ENCODE assay signal across 15 cellular contexts in genomic region chr15:23645379-23646164, GRCh38. TPM values are rescaled to one million over a fixed set of nuclear protein-coding genes. Genes with fewer than 3 reads are reported as not detected.
A peak's percentile ranks its signal among the peaks of the same experiment; 100 is the strongest.
DNase-seq lines count a peak whose midpoint lies in the region; TF ChIP-seq lines count a peak whose summit lies in the region.
"Had no signal": no experiment of that assay in that cellular context is flagged by ENCODE, and none has a peak within 500 bp of the region (broad histone marks: within the 10 kb centered on the region; RNA-seq: fewer than 3 reads in every experiment).

No MANE protein-coding gene starts in this region.

- H3K4me3 ChIP-seq in NB4 (ENCODE audit: low read depth, low read length), result no peak overlapping the region

- H3K27me3 Mint-ChIP-seq in endothelial cell (ENCODE audit: unreplicated experiment) (peaks cover 1% of the 10 kb centered on the region), progenitor cell of endocrine pancreas (no peaks in the 10 kb centered on the region)

- H3K36me3 Mint-ChIP-seq in endothelial cell (ENCODE audit: low read depth, unreplicated experiment) (peaks cover 5% of the 10 kb centered on the region), progenitor cell of endocrine pancreas (ENCODE audit: insufficient read depth) (peaks cover 2% of the 10 kb centered on the region)
- H3K36me3 Mint-ChIP-seq: activated naive CD8-positive, alpha-beta T cell treated with anti-CD3 and anti-CD28 coated beads for 36 hours; CD8-positive, alpha-beta memory T cell had no signal

- peak; percentile 9 for TF ChIP-seq CTCF in NB4 (IDR thresholded peaks at IDR 0.05; ENCODE audit: low read depth, low read length)
- TF ChIP-seq CTCF in endothelial cell (IDR thresholded peaks at IDR 0.05; ENCODE audit: unreplicated experiment), result no peak
- TF ChIP-seq CTCF in progenitor cell of endocrine pancreas (IDR thresholded peaks at IDR 0.05; ENCODE audit: unreplicated experiment), result peak; percentile 36

- no peak for TF ChIP-seq POLR2A in NB4 (IDR thresholded peaks at IDR 0.05; ENCODE audit: extremely low read depth, insufficient read length)

- H3K4me1 Mint-ChIP-seq in endothelial cell (ENCODE audit: unreplicated experiment), result peaks cover 6% of the 10 kb centered on the region
- peaks cover 12% of the 10 kb centered on the region for H3K4me1 Mint-ChIP-seq in progenitor cell of endocrine pancreas (ENCODE audit: low read depth)
- H3K4me1 Mint-ChIP-seq: activated naive CD8-positive, alpha-beta T cell treated with anti-CD3 and anti-CD28 coated beads for 36 hours; CD8-positive, alpha-beta memory T cell had no signal

- H3K9me3 Mint-ChIP-seq in endothelial cell (ENCODE audit: unreplicated experiment) (peaks cover 7% of the 10 kb centered on the region), progenitor cell of endocrine pancreas (ENCODE audit: low read depth) (peaks cover 6% of the 10 kb centered on the region)
- H3K9me3 Mint-ChIP-seq: activated naive CD8-positive, alpha-beta T cell treated with anti-CD3 and anti-CD28 coated beads for 36 hours had no signal

- H3K4me3 Mint-ChIP-seq in endothelial cell (ENCODE audit: unreplicated experiment) (no peak overlapping the region), progenitor cell of endocrine pancreas (ENCODE audit: low read depth) (peak overlapping the region; percentile 50)
- H3K4me3 Mint-ChIP-seq: activated naive CD8-positive, alpha-beta T cell treated with anti-CD3 and anti-CD28 coated beads for 36 hours; CD8-positive, alpha-beta memory T cell had no signal

- no peak overlapping the region for H3K27ac Mint-ChIP-seq in endothelial cell (ENCODE audit: unreplicated experiment)
- H3K27ac Mint-ChIP-seq in progenitor cell of endocrine pancreas, result no peak overlapping the region
- H3K27ac Mint-ChIP-seq: activated naive CD8-positive, alpha-beta T cell treated with anti-CD3 and anti-CD28 coated beads for 36 hours; CD8-positive, alpha-beta memory T cell had no signal

- peak; percentile 18 for DNase-seq in NCI-H345 (lab: John Stamatoyannopoulos, UW)
- no peak for DNase-seq in NCI-H345 treated with DMSO at 0.1 percent for 48 hours (lab: John Stamatoyannopoulos, UW; ENCODE audit: unreplicated experiment)
- DNase-seq in NB4 (ENCODE audit: low read depth), result no peak
- DNase-seq in endothelial cell (ENCODE audit: low spot score), result peak; percentile 29
- no peak for DNase-seq in progenitor cell of endocrine pancreas (ENCODE audit: low spot score, unreplicated experiment)
- no peak for DNase-seq in NCI-H2171 treated with DMSO at 0.1 percent for 48 hours (lab: John Stamatoyannopoulos, UW)
- DNase-seq in NCI-H1092 treated with DMSO at 0.1 percent for 48 hours (lab: John Stamatoyannopoulos, UW), result no peak
- DNase-seq in SW 1271 (lab: John Stamatoyannopoulos, UW), result no peak
- DNase-seq: activated naive CD8-positive, alpha-beta T cell treated with anti-CD3 and anti-CD28 coated beads for 36 hours; CD8-positive, alpha-beta memory T cell; hippocampal formation; left ventricle myocardium superior; NCI-H2081 had no signal

RNA-seq across cellular contexts. Expression of gene MAGEL2, which starts 2.1 kb away (rescaled TPM):
- total RNA-seq in endothelial cell (ENCODE audit: unreplicated experiment) (4.5 TPM), progenitor cell of endocrine pancreas (14.3 and 16.1 TPM in 2 replicates)
- total RNA-seq: activated naive CD8-positive, alpha-beta T cell treated with anti-CD3 and anti-CD28 coated beads for 36 hours; bronchial epithelial cell; CD8-positive, alpha-beta memory T cell; T-helper 1 cell treated with Interleukin-12 subunit alpha and Interleukin-12 subunit beta and Interleukin-4 antibody, amounts not matched to agents 30 ng/mL and 1 ng/mL, for 36 hours had no signal

RNA-seq across cellular contexts. Expression of gene NDN, which starts 41.5 kb away (rescaled TPM):
- total RNA-seq in endothelial cell (ENCODE audit: unreplicated experiment), result 54.7 TPM
- 46.9 and 51.8 TPM in 2 replicates for total RNA-seq in progenitor cell of endocrine pancreas

Comparison
In these comparisons a context has a peak if more than half of its experiments do, and no peak if none do; other contexts are left out.
1. DNase-seq: peak in NCI-H345 (single experiment) and endothelial cell (single experiment); none in NCI-H345 treated with DMSO at 0.1 percent for 48 hours (single experiment), NB4 (single experiment), progenitor cell of endocrine pancreas (single experiment), NCI-H2171 treated with DMSO at 0.1 percent for 48 hours (single experiment), NCI-H1092 treated with DMSO at 0.1 percent for 48 hours (single experiment) and SW 1271 (0 of 2).